Comparison of ENCODE assay signal across 1 cellular context in the genomic region with DNA sequence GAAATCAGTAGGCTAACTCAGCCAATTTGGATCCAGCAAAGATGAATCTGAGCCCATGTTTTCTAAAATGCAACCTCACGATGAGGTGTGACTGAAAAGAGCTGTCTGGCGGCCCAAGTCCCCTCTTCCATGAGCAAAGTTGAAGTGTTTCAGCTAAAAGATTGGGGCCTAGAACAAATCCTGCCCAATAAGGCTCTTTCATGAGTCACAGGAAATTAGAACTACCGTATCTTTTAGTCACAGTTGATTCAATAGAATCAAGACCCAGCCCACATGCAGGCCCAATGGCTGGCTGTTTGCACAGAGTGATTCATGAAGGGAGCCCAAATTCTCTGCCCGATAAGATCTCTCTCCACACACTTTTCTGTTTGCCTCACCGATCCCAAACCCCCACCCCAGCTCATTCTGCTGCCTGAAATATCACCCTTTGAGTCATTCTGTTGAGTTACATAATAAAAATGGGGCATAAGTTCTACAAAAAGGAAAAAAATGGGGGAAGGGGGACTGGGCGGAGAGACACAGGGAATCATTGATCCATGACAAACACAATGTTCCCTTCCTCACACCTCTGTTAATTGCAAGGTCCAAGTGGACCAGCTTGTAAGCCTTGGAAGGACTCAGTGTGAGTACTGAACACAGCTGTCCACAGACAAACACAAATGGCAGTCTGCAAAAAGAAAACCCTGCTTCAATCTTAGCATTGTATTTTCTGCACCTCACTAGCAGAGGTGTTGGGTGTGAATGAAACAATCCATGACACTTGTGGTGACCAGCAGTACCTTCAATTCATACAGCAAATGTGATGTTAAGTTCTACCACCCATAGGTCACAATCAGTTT.
TF ChIP-seq lines count a peak whose summit lies in the region.

No MANE protein-coding gene starts in this region.

TF ChIP-seq in HepG2, 621 proteins besides CTCF, POLR2A, EP300 and RAD21 (continued from another document and continues in another):
- TF ChIP-seq ZNF101 (CRISPR knock-in tag; IDR thresholded peaks at IDR 0.05; ENCODE audit: borderline replicate concordance, low read depth) (no peak), PHF5A (CRISPR knock-in tag; IDR thresholded peaks at IDR 0.05; ENCODE audit: low read depth, unreplicated experiment) (no peak), MIER2 (CRISPR knock-in tag; IDR thresholded peaks at IDR 0.05) (peak; percentile 53; the same call in 1 of the 2 replicates), RFX3 (CRISPR knock-in tag; IDR thresholded peaks at IDR 0.05) (no peak), NR2C2 (CRISPR knock-in tag; IDR thresholded peaks at IDR 0.05; ENCODE audit: borderline replicate concordance) (no peak), PAX8 (CRISPR knock-in tag; IDR thresholded peaks at IDR 0.05; ENCODE audit: borderline replicate concordance) (no peak), ZMYM4 (CRISPR knock-in tag; IDR thresholded peaks at IDR 0.05) (no peak; the same call in 1 of the 2 replicates), ZSCAN12 (CRISPR knock-in tag; IDR thresholded peaks at IDR 0.05) (no peak), ZNF232 (CRISPR knock-in tag; IDR thresholded peaks at IDR 0.05; ENCODE audit: borderline replicate concordance) (no peak), ELF3 (CRISPR knock-in tag; IDR thresholded peaks at IDR 0.05) (no peak), NCOA1 (CRISPR knock-in tag; IDR thresholded peaks at IDR 0.05) (no peak), ZNF878 (CRISPR knock-in tag; IDR thresholded peaks at IDR 0.05) (peak; percentile 85; the same call in 1 of the 2 replicates), XBP1 (CRISPR knock-in tag; IDR thresholded peaks at IDR 0.05) (no peak), ZFP82 (CRISPR knock-in tag; IDR thresholded peaks at IDR 0.05; ENCODE audit: borderline replicate concordance) (no peak), MTF1 (CRISPR knock-in tag; IDR thresholded peaks at IDR 0.05) (no peak), HNRNPL (IDR thresholded peaks at IDR 0.05; ENCODE audit: low read depth, low read length) (no peak), SRSF1 (optimal IDR thresholded peaks at IDR 0.05; ENCODE audit: low read depth, low read length) (no peak), ZFP36L2 (CRISPR knock-in tag; IDR thresholded peaks at IDR 0.05) (no peak), SETDB1 (CRISPR knock-in tag; IDR thresholded peaks at IDR 0.05; ENCODE audit: borderline replicate concordance) (no peak), SIN3B (IDR thresholded peaks at IDR 0.05; ENCODE audit: low read length) (no peak), SMARCC2 (IDR thresholded peaks at IDR 0.05) (no peak)
- TF ChIP-seq, protein P1, sequence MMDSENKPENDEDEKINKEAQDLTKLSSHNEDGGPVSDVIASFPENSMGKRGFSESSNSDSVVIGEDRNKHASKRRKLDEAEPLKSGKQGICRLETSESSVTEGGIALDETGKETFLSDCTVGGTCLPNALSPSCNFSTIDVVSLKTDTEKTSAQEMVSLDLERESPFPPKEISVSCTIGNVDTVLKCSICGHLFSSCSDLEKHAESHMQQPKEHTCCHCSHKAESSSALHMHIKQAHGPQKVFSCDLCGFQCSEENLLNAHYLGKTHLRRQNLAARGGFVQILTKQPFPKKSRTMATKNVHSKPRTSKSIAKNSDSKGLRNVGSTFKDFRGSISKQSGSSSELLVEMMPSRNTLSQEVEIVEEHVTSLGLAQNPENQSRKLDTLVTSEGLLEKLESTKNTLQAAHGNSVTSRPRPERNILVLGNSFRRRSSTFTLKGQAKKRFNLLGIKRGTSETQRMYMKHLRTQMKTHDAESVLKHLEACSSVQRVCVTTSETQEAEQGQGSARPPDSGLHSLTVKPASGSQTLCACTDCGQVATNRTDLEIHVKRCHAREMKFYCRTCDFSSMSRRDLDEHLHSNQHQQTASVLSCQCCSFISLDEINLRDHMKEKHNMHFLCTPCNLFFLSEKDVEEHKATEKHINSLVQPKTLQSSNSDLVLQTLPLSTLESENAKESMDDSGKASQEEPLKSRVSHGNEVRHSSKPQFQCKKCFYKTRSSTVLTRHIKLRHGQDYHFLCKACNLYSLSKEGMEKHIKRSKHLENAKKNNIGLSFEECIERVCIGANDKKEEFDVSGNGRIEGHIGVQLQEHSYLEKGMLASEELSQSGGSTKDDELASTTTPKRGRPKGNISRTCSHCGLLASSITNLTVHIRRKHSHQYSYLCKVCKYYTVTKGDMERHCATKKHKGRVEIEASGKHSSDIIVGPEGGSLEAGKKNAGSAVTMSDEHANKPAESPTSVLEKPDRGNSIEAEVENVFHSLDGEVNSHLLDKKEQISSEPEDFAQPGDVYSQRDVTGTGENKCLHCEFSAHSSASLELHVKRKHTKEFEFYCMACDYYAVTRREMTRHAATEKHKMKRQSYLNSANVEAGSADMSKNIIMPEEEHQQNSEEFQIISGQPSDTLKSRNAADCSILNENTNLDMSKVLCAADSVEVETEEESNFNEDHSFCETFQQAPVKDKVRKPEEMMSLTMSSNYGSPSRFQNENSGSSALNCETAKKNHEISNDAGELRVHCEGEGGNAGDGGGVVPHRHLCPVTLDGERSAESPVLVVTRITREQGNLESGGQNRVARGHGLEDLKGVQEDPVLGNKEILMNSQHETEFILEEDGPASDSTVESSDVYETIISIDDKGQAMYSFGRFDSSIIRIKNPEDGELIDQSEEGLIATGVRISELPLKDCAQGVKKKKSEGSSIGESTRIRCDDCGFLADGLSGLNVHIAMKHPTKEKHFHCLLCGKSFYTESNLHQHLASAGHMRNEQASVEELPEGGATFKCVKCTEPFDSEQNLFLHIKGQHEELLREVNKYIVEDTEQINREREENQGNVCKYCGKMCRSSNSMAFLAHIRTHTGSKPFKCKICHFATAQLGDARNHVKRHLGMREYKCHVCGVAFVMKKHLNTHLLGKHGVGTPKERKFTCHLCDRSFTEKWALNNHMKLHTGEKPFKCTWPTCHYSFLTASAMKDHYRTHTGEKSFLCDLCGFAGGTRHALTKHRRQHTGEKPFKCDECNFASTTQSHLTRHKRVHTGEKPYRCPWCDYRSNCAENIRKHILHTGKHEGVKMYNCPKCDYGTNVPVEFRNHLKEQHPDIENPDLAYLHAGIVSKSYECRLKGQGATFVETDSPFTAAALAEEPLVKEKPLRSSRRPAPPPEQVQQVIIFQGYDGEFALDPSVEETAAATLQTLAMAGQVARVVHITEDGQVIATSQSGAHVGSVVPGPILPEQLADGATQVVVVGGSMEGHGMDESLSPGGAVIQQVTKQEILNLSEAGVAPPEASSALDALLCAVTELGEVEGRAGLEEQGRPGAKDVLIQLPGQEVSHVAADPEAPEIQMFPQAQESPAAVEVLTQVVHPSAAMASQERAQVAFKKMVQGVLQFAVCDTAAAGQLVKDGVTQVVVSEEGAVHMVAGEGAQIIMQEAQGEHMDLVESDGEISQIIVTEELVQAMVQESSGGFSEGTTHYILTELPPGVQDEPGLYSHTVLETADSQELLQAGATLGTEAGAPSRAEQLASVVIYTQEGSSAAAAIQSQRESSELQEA (CRISPR knock-in tag; IDR thresholded peaks at IDR 0.05; ENCODE audit: not compliant biosample characterization): no peak
- TF ChIP-seq, protein P2, sequence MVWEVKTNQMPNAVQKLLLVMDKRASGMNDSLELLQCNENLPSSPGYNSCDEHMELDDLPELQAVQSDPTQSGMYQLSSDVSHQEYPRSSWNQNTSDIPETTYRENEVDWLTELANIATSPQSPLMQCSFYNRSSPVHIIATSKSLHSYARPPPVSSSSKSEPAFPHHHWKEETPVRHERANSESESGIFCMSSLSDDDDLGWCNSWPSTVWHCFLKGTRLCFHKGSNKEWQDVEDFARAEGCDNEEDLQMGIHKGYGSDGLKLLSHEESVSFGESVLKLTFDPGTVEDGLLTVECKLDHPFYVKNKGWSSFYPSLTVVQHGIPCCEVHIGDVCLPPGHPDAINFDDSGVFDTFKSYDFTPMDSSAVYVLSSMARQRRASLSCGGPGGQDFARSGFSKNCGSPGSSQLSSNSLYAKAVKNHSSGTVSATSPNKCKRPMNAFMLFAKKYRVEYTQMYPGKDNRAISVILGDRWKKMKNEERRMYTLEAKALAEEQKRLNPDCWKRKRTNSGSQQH (CRISPR knock-in tag; IDR thresholded peaks at IDR 0.05; ENCODE audit: low read depth): no peak
- TF ChIP-seq, protein P3, sequence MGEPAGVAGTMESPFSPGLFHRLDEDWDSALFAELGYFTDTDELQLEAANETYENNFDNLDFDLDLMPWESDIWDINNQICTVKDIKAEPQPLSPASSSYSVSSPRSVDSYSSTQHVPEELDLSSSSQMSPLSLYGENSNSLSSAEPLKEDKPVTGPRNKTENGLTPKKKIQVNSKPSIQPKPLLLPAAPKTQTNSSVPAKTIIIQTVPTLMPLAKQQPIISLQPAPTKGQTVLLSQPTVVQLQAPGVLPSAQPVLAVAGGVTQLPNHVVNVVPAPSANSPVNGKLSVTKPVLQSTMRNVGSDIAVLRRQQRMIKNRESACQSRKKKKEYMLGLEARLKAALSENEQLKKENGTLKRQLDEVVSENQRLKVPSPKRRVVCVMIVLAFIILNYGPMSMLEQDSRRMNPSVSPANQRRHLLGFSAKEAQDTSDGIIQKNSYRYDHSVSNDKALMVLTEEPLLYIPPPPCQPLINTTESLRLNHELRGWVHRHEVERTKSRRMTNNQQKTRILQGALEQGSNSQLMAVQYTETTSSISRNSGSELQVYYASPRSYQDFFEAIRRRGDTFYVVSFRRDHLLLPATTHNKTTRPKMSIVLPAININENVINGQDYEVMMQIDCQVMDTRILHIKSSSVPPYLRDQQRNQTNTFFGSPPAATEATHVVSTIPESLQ (CRISPR knock-in tag; conservative IDR thresholded peaks at IDR 0.05): no peak
- TF ChIP-seq, protein P4, sequence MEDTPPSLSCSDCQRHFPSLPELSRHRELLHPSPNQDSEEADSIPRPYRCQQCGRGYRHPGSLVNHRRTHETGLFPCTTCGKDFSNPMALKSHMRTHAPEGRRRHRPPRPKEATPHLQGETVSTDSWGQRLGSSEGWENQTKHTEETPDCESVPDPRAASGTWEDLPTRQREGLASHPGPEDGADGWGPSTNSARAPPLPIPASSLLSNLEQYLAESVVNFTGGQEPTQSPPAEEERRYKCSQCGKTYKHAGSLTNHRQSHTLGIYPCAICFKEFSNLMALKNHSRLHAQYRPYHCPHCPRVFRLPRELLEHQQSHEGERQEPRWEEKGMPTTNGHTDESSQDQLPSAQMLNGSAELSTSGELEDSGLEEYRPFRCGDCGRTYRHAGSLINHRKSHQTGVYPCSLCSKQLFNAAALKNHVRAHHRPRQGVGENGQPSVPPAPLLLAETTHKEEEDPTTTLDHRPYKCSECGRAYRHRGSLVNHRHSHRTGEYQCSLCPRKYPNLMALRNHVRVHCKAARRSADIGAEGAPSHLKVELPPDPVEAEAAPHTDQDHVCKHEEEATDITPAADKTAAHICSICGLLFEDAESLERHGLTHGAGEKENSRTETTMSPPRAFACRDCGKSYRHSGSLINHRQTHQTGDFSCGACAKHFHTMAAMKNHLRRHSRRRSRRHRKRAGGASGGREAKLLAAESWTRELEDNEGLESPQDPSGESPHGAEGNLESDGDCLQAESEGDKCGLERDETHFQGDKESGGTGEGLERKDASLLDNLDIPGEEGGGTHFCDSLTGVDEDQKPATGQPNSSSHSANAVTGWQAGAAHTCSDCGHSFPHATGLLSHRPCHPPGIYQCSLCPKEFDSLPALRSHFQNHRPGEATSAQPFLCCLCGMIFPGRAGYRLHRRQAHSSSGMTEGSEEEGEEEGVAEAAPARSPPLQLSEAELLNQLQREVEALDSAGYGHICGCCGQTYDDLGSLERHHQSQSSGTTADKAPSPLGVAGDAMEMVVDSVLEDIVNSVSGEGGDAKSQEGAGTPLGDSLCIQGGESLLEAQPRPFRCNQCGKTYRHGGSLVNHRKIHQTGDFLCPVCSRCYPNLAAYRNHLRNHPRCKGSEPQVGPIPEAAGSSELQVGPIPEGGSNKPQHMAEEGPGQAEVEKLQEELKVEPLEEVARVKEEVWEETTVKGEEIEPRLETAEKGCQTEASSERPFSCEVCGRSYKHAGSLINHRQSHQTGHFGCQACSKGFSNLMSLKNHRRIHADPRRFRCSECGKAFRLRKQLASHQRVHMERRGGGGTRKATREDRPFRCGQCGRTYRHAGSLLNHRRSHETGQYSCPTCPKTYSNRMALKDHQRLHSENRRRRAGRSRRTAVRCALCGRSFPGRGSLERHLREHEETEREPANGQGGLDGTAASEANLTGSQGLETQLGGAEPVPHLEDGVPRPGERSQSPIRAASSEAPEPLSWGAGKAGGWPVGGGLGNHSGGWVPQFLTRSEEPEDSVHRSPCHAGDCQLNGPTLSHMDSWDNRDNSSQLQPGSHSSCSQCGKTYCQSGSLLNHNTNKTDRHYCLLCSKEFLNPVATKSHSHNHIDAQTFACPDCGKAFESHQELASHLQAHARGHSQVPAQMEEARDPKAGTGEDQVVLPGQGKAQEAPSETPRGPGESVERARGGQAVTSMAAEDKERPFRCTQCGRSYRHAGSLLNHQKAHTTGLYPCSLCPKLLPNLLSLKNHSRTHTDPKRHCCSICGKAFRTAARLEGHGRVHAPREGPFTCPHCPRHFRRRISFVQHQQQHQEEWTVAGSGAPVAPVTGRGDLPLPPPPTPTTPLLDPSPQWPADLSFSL (CRISPR knock-in tag; IDR thresholded peaks at IDR 0.05): 0 out of 2 replicates have a peak, but pooled peaks have one; percentile 8
- TF ChIP-seq, protein P5, sequence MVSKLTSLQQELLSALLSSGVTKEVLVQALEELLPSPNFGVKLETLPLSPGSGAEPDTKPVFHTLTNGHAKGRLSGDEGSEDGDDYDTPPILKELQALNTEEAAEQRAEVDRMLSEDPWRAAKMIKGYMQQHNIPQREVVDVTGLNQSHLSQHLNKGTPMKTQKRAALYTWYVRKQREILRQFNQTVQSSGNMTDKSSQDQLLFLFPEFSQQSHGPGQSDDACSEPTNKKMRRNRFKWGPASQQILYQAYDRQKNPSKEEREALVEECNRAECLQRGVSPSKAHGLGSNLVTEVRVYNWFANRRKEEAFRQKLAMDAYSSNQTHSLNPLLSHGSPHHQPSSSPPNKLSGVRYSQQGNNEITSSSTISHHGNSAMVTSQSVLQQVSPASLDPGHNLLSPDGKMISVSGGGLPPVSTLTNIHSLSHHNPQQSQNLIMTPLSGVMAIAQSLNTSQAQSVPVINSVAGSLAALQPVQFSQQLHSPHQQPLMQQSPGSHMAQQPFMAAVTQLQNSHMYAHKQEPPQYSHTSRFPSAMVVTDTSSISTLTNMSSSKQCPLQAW (CRISPR knock-in tag; IDR thresholded peaks at IDR 0.05): peak; percentile 63
